8 cellular contexts compared by ENCODE assay signal in genomic region chr19:58451358-58452101, GRCh38. TPM values are rescaled to one million over a fixed set of nuclear protein-coding genes. Genes with fewer than 3 reads are reported as not detected.
DNase-seq lines count a peak whose midpoint lies in the region; ATAC-seq and TF ChIP-seq lines count a peak whose summit lies in the region.

TSS of gene ZNF324B (plus strand) at chr19:58451622. CDS start at chr19:58453702, 2,080 bp downstream.

- H3K9ac ChIP-seq in SK-N-SH = peak within 1 kb of the TSS; percentile 62

- peaks cover 19% of the 10 kb centered on the region for H3K36me3 Mint-ChIP-seq in glutamatergic neuron (ENCODE audit: unreplicated experiment)

- no peak for TF ChIP-seq RAD21 in SK-N-SH (IDR thresholded peaks at IDR 0.05; ENCODE audit: low read length)

- ATAC-seq in HG02610 (IDR thresholded peaks at IDR 0.05; ENCODE audit: unreplicated experiment) (peak; percentile 94), omental fat pad (ENCODE audit: low FRiP score) (peak; percentile 98)

- no peaks in the 10 kb centered on the region for H3F3A ChIP-seq in SK-N-SH (replicated peaks; ENCODE audit: insufficient read depth)

- TF ChIP-seq CTCF in GM10248 (IDR thresholded peaks at IDR 0.05; ENCODE audit: control extremely low read depth, extremely low read depth, low read depth, missing control alignments) (no peak), SK-N-SH (IDR thresholded peaks at IDR 0.05) (no peak), glutamatergic neuron (IDR thresholded peaks at IDR 0.05; ENCODE audit: partially characterized antibody, unreplicated experiment) (no peak), omental fat pad (IDR thresholded peaks at IDR 0.05) (no peak), testis (IDR thresholded peaks at IDR 0.05) (no peak)

- POLR2A ChIA-PET in GM10248 (lab: Yijun Ruan, JAX) (no interaction called here), SK-N-SH (lab: Yijun Ruan, JAX) (interaction anchor here (0.6 to 1.3 kb wide), 5 partner anchors 11 to 68 kb away, joined by 3 to 6 read pairs (median 3); partner anchors contain the start of genes ZBTB45, ZNF132 and ZNF324)

- H3K36me3 ChIP-seq in SK-N-SH (replicated peaks in 1 of 2; ENCODE audit: control insufficient read depth in 1 of 2, insufficient read depth in 2 of 2, low read length in 1 of 2) (peaks cover 1 to 22% of the 10 kb centered on the region in 2 experiments), testis (ENCODE audit: low read depth, missing control alignments) (no peaks in the 10 kb centered on the region)

- DNase-seq in GM10248 (ENCODE audit: extremely low spot score) (peak; percentile 98), NCI-H1092 (lab: John Stamatoyannopoulos, UW) (peak; percentile 95), SK-N-SH (peak; percentile 97), glutamatergic neuron (peak; percentile 96), omental fat pad (ENCODE audit: low spot score) (peak; percentile 89), testis (peak; percentile 99)
- peak; percentile 98 for DNase-seq in activated naive CD4-positive, alpha-beta T cell treated with anti-CD3 and anti-CD28 coated beads, Interleukin-2, amount 50 U/mL, for 16 hours

- peak within 1 kb of the TSS; percentile 89 to 90 for H3K4me3 ChIP-seq in SK-N-SH (ENCODE audit: low read depth in 2 of 2, low read length in 1 of 2)
- H3K4me3 ChIP-seq in testis = peak within 1 kb of the TSS; percentile 81 to 90

- H3K27ac ChIP-seq in SK-N-SH (ENCODE audit: low read depth in 2 of 2, low read length in 1 of 2) (peak within 1 kb of the TSS in 1 of 2 experiments; percentile 30; a peak in 1 of 4 replicates), testis (peak within 1 kb of the TSS in 1 of 2 donors; percentile 45)

- H3K79me2 ChIP-seq in SK-N-SH (ENCODE audit: insufficient read depth) = no peaks in the 10 kb centered on the region

- no peaks in the 10 kb centered on the region for H4K20me1 ChIP-seq in SK-N-SH (ENCODE audit: insufficient read depth)

- H3K9me2 ChIP-seq in SK-N-SH = no peaks in the 10 kb centered on the region

- H3K9me3 ChIP-seq in SK-N-SH (no peaks in the 10 kb centered on the region; the same call in 1 of the 2 replicates), testis (no peaks in the 10 kb centered on the region)

- peaks cover 24% of the 10 kb centered on the region for H3K9me3 Mint-ChIP-seq in glutamatergic neuron (ENCODE audit: unreplicated experiment)

- H2AFZ ChIP-seq in SK-N-SH (ENCODE audit: low read depth) = peak within 1 kb of the TSS; percentile 98

- H3K4me1 Mint-ChIP-seq in glutamatergic neuron (ENCODE audit: low read depth, unreplicated experiment) = peaks cover 9% of the 10 kb centered on the region

- H3K27me3 ChIP-seq in SK-N-SH (ENCODE audit: insufficient read depth) = no peaks in the 10 kb centered on the region
- no peaks in the 10 kb centered on the region for H3K27me3 ChIP-seq in testis

- H3K27me3 Mint-ChIP-seq in glutamatergic neuron (ENCODE audit: unreplicated experiment) = peaks cover 14% of the 10 kb centered on the region

- no peak for TF ChIP-seq POLR2A in testis (IDR thresholded peaks at IDR 0.05)

- CTCF ChIA-PET in GM10248 (lab: Yijun Ruan, JAX) (interaction anchor here (0.9 kb wide), 1 partner anchor 12 kb away, joined by 3 read pairs; the partner anchor contains the start of gene ZNF132), SK-N-SH (lab: Yijun Ruan, JAX) (no interaction called here)

- no peak for TF ChIP-seq EP300 in SK-N-SH (IDR thresholded peaks at IDR 0.05; ENCODE audit: borderline replicate concordance in 1 of 2, low read depth in 1 of 2, low read length in 1 of 2)

- WGBS in SK-N-SH (ENCODE audit: low lambda C conversion rate) = 2% methylated on average over 20 of the region's 79 CpGs
- 0% methylated on average over 5 to 54 of the region's 79 CpGs for WGBS in testis, 2 donors

- peak within 1 kb of the TSS; percentile 56 for H3K27ac Mint-ChIP-seq in glutamatergic neuron (ENCODE audit: unreplicated experiment)

- intact Hi-C loops in testis (cut with DNase I; ENCODE audit: low total_unique reads) = no loop called here

- peak within 1 kb of the TSS; percentile 89 for H3K4me3 Mint-ChIP-seq in glutamatergic neuron (ENCODE audit: unreplicated experiment)

- H3K4me2 ChIP-seq in SK-N-SH = peak within 1 kb of the TSS; percentile 76

- H3K4me1 ChIP-seq in SK-N-SH (ENCODE audit: control insufficient read depth in 1 of 2, insufficient read depth in 2 of 2, low read depth in 1 of 2, low read length in 1 of 2) = peaks cover 0 to 7% of the 10 kb centered on the region in 2 experiments; a peak in 1 of 4 replicates
- no peaks in the 10 kb centered on the region for H3K4me1 ChIP-seq in testis

TF ChIP-seq in SK-N-SH, 30 proteins besides CTCF, POLR2A, EP300 and RAD21 (continues in another document):
- TF ChIP-seq PBX3 (IDR thresholded peaks at IDR 0.05) (peak; percentile 74), FOSL2 (IDR thresholded peaks at IDR 0.05; ENCODE audit: borderline replicate concordance, low read depth) (no peak), FOXJ3 (CRISPR knock-in tag; IDR thresholded peaks at IDR 0.05) (no peak), REST (IDR thresholded peaks at IDR 0.05; ENCODE audit: low read depth, low read length) (no peak), CHD2 (IDR thresholded peaks at IDR 0.05; ENCODE audit: low read length, partially characterized antibody) (peak; percentile 87), ELF1 (IDR thresholded peaks at IDR 0.05) (0 out of 2 replicates have a peak, but pooled peaks have one; percentile 28), MXI1 (IDR thresholded peaks at IDR 0.05; ENCODE audit: low read depth, low read length) (peak; percentile 94), SIN3A (IDR thresholded peaks at IDR 0.05; ENCODE audit: borderline replicate concordance, low read depth, low read length) (peak; percentile 7; the same call in 1 of the 2 replicates), USF2 (IDR thresholded peaks at IDR 0.05; ENCODE audit: borderline replicate concordance, low read depth, low read length) (no peak), NFIC (IDR thresholded peaks at IDR 0.05; ENCODE audit: borderline replicate concordance) (no peak), EZH2phosphoT487 (IDR thresholded peaks at IDR 0.05; ENCODE audit: borderline replicate concordance, low read depth) (no peak), MEF2A (IDR thresholded peaks at IDR 0.05; ENCODE audit: borderline replicate concordance, low read depth) (no peak), GABPA (IDR thresholded peaks at IDR 0.05; ENCODE audit: low read depth) (peak; percentile 92), TAF1 (IDR thresholded peaks at IDR 0.05; ENCODE audit: borderline replicate concordance, low read depth, low read length) (no peak), MAX (IDR thresholded peaks at IDR 0.05; ENCODE audit: low read depth) (peak; percentile 50; the same call in 1 of the 2 replicates), POLR2AphosphoS5 (IDR thresholded peaks at IDR 0.05; ENCODE audit: low read depth, low read length) (peak; percentile 56; the same call in 1 of the 2 replicates), SMC3 (IDR thresholded peaks at IDR 0.05; ENCODE audit: low read depth, low read length) (no peak)

RNA-seq across cellular contexts. Expression of gene ZNF324B, which starts in this region (rescaled TPM):
- polyA plus RNA-seq in SK-N-SH (2012; rRNA removed) (2.9 and 3.8 TPM in 2 replicates), testis (ENCODE audit: insufficient read depth, low read depth, low replicate concordance) (4.8 TPM)
- 2.1 and 2.8 TPM in 2 replicates for polyA plus RNA-seq in SK-N-SH (2012; cell fraction: cytosol; rRNA removed)
- 5.6 and 6.3 TPM in 2 replicates for polyA plus RNA-seq in SK-N-SH (2012; cell fraction: nucleus; rRNA removed)
- total RNA-seq in glutamatergic neuron (ENCODE audit: unreplicated experiment) (9.9 TPM), omental fat pad (1 to 10 TPM; 3.8 to 8.5 (median 6.0) TPM), testis (10 to 100 TPM in 1 of 2 donors, 1 to 10 TPM in 1; 8.5 to 15.8 TPM)
